ENCODE assay signal across 20 cellular contexts in the genomic region with DNA sequence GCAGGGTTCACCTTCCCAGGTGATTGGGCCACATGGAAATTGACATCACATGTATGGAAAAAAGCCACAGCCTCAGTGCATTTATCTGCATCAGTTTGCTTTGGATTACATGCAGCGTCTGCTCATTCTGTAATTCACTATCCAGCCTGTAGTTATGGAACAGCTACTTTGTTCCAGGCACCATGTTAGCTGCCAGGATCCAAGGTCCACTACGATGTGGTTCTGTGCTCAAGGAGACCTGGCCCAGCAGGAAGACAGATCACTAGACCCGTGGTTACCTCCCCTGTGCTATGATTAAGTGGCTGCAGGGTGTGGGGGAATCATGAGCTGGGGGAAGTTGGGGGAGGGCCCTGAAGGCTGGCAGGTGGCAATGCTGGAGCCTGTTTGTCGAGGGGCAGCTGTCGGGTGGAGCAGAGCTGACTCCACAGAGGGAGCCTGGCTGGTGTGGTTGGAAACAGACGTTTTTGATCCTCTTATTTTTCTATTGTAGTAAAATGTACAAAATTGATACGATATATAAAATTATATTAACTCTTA. TPM values are rescaled to one million over a fixed set of nuclear protein-coding genes. Genes with fewer than 3 reads are reported as not detected.
DNase-seq lines count a peak whose midpoint lies in the region; ATAC-seq and TF ChIP-seq lines count a peak whose summit lies in the region.
"Had no signal": no experiment of that assay in that cellular context is flagged by ENCODE, and none has a peak within 500 bp of the region (broad histone marks: within the 10 kb centered on the region; RNA-seq: fewer than 3 reads in every experiment).

No MANE protein-coding gene starts in this region.

- no peak for ATAC-seq in stimulated activated memory B cell treated with anti-CD40 and anti-IgM and Interleukin-4, amounts not matched to agents 10 μg/mL and 1 μg/mL and 100 μg/mL, for 72 hours
- no peak for ATAC-seq in GM21576 (IDR thresholded peaks at IDR 0.05; ENCODE audit: unreplicated experiment)
- ATAC-seq: A549; activated CD4-positive, alpha-beta T cell treated with anti-CD3 and anti-CD28 coated beads for 36 hours; activated naive CD4-positive, alpha-beta T cell treated with anti-CD3 and anti-CD28 coated beads, Interleukin-2, amount 50 U/mL, for 72 hours; naive thymus-derived CD8-positive, alpha-beta T cell had no signal

- peaks cover 34% of the 10 kb centered on the region for H3K4me1 Mint-ChIP-seq in stimulated activated memory B cell treated with anti-CD40 and anti-IgM and Interleukin-4, amounts not matched to agents 10 μg/mL and 1 μg/mL and 100 μg/mL, for 72 hours

- no peaks in the 10 kb centered on the region for H3K36me3 ChIP-seq in SJCRH30
- H3K36me3 ChIP-seq in Peyer's patch: no peaks in the 10 kb centered on the region
- H3K36me3 ChIP-seq: breast epithelium, esophagus squamous epithelium, upper lobe of left lung had no signal

- H3K4me3 Mint-ChIP-seq in stimulated activated memory B cell treated with anti-CD40 and anti-IgM and Interleukin-4, amounts not matched to agents 10 μg/mL and 1 μg/mL and 100 μg/mL, for 72 hours: no peak overlapping the region
- H3K4me3 Mint-ChIP-seq: activated CD4-positive, alpha-beta T cell treated with anti-CD3 and anti-CD28 coated beads for 36 hours; immature natural killer cell had no signal

- no peaks in the 10 kb centered on the region for H3K9me3 Mint-ChIP-seq in stimulated activated memory B cell treated with anti-CD40 and anti-IgM and Interleukin-4, amounts not matched to agents 10 μg/mL and 1 μg/mL and 100 μg/mL, for 72 hours
- H3K9me3 Mint-ChIP-seq: activated naive CD4-positive, alpha-beta T cell treated with anti-CD3 and anti-CD28 coated beads, Interleukin-2, amount 50 U/mL, for 72 hours; immature natural killer cell; naive thymus-derived CD8-positive, alpha-beta T cell had no signal

- H3K27me3 ChIP-seq in SJCRH30 (no peaks in the 10 kb centered on the region), Peyer's patch (no peaks in the 10 kb centered on the region)
- H3K27me3 ChIP-seq: breast epithelium, dorsolateral prefrontal cortex, esophagus squamous epithelium, upper lobe of left lung had no signal

- peak overlapping the region; percentile 35 for H3K27ac Mint-ChIP-seq in stimulated activated memory B cell treated with anti-CD40 and anti-IgM and Interleukin-4, amounts not matched to agents 10 μg/mL and 1 μg/mL and 100 μg/mL, for 72 hours
- H3K27ac Mint-ChIP-seq: activated CD4-positive, alpha-beta T cell treated with anti-CD3 and anti-CD28 coated beads for 36 hours; activated naive CD4-positive, alpha-beta T cell treated with anti-CD3 and anti-CD28 coated beads, Interleukin-2, amount 50 U/mL, for 72 hours had no signal

- no peaks in the 10 kb centered on the region for H3K27me3 Mint-ChIP-seq in stimulated activated memory B cell treated with anti-CD40 and anti-IgM and Interleukin-4, amounts not matched to agents 10 μg/mL and 1 μg/mL and 100 μg/mL, for 72 hours
- H3K27me3 Mint-ChIP-seq: activated CD4-positive, alpha-beta T cell treated with anti-CD3 and anti-CD28 coated beads for 36 hours; naive thymus-derived CD8-positive, alpha-beta T cell had no signal

- H3K27ac ChIP-seq in SJCRH30: no peak overlapping the region
- H3K27ac ChIP-seq in Peyer's patch: no peak overlapping the region
- H3K27ac ChIP-seq in coronary artery: no peak overlapping the region
- H3K27ac ChIP-seq: A549, breast epithelium, dorsolateral prefrontal cortex, esophagus squamous epithelium, upper lobe of left lung had no signal

- no peak overlapping the region for H3K4me3 ChIP-seq in SJCRH30
- H3K4me3 ChIP-seq in Peyer's patch: no peak overlapping the region
- H3K4me3 ChIP-seq in coronary artery: no peak overlapping the region
- H3K4me3 ChIP-seq: A549, breast epithelium, dorsolateral prefrontal cortex, esophagus squamous epithelium, lung, upper lobe of left lung had no signal

- no peak for TF ChIP-seq POLR2A in Peyer's patch (IDR thresholded peaks at IDR 0.05)

- H3K9me3 ChIP-seq in SJCRH30 (replicated peaks): no peaks in the 10 kb centered on the region
- no peaks in the 10 kb centered on the region for H3K9me3 ChIP-seq in Peyer's patch
- H3K9me3 ChIP-seq: A549, breast epithelium, esophagus squamous epithelium, upper lobe of left lung had no signal

- H3K4me1 ChIP-seq in SJCRH30 (no peaks in the 10 kb centered on the region), Peyer's patch (no peaks in the 10 kb centered on the region)
- H3K4me1 ChIP-seq: A549, breast epithelium had no signal

- H3K36me3 Mint-ChIP-seq in stimulated activated memory B cell treated with anti-CD40 and anti-IgM and Interleukin-4, amounts not matched to agents 10 μg/mL and 1 μg/mL and 100 μg/mL, for 72 hours: peaks cover 5% of the 10 kb centered on the region
- H3K36me3 Mint-ChIP-seq: activated naive CD4-positive, alpha-beta T cell treated with anti-CD3 and anti-CD28 coated beads, Interleukin-2, amount 50 U/mL, for 72 hours had no signal

- TF ChIP-seq CTCF in Peyer's patch (IDR thresholded peaks at IDR 0.05) (peak in 1 of 6 experiments; percentile 8), coronary artery (IDR thresholded peaks at IDR 0.05) (no peak)

- peak; percentile 82 for DNase-seq in NCI-H748 (lab: John Stamatoyannopoulos, UW; ENCODE audit: unreplicated experiment)
- DNase-seq in NCI-H748 treated with DMSO at 0.1 percent for 48 hours (lab: John Stamatoyannopoulos, UW): no peak
- peak; percentile 37 for DNase-seq in NCI-H2107 (lab: John Stamatoyannopoulos, UW)
- peak; percentile 26 to 50 for DNase-seq in SJCRH30
- no peak for DNase-seq in Peyer's patch
- DNase-seq in coronary artery (ENCODE audit: low spot score): no peak
- DNase-seq: activated CD4-positive, alpha-beta T cell treated with anti-CD3 and anti-CD28 coated beads for 36 hours; dorsolateral prefrontal cortex; esophagus squamous epithelium; immature natural killer cell; naive thymus-derived CD8-positive, alpha-beta T cell; stimulated activated CD4-positive, alpha-beta T cell treated with anti-CD3 and anti-CD28 coated beads, Interleukin-12 subunit alpha, Interleukin-12 subunit beta, amount 100 ng/mL, for 4 hours; stimulated activated naive CD4-positive, alpha-beta T cell treated with Interleukin-2 at 50 U/mL for 16 hours; upper lobe of left lung had no signal

RNA-seq across cellular contexts. Expression of a gene that starts 58.6 kb away (rescaled TPM):
- 5.5 and 5.7 TPM in 2 replicates for total RNA-seq in SJCRH30 (2014; rRNA removed; shearing (Covaris generic))
- 10 to 100 TPM; 12.4 to 34.8 (median 28.4) TPM for total RNA-seq in Peyer's patch

Comparison
In these comparisons a context has a peak if more than half of its experiments do, and no peak if none do; other contexts are left out.
1. DNase-seq: peak in NCI-H748 (single experiment), NCI-H2107 (single experiment) and SJCRH30 (2 of 2); none in NCI-H748 treated with DMSO at 0.1 percent for 48 hours (single experiment), Peyer's patch (0 of 3) and coronary artery (single experiment).